11 cellular contexts compared by ENCODE assay signal in the genomic region with DNA sequence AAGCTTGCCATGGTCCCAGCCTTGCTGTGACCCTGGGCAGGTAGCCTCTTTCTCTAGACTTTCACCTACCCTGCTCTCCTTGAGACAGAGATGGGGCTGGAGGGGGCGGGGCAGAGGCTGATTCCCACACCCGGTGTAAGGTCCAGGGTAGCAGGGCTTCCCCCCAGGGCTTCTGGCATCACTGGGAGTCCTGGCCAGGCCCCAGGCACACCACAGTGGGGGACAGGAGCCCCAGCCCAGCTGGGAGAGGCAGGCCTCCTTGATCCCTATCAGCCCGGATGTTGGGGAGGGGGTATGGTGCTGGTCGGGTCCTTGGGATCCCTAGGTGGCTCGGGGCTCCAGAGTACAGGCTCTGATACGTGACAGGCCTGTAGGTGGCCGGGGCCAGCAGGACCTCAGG. TPM values are rescaled to one million over a fixed set of nuclear protein-coding genes. Genes with fewer than 3 reads are reported as not detected.
A peak's percentile ranks its signal among the peaks of the same experiment; 100 is the strongest.
DNase-seq lines count a peak whose midpoint lies in the region; ATAC-seq, FAIRE-seq and TF ChIP-seq lines count a peak whose summit lies in the region.
"Had no signal": no experiment of that assay in that cellular context is flagged by ENCODE, and none has a peak within 500 bp of the region (broad histone marks: within the 10 kb centered on the region; RNA-seq: fewer than 3 reads in every experiment).

No MANE protein-coding gene starts in this region.

- TF ChIP-seq CTCF in RWPE1 (conservative IDR thresholded peaks at IDR 0.05; ENCODE audit: low read depth) (no peak), hepatocyte (IDR thresholded peaks at IDR 0.05; ENCODE audit: poor library complexity) (no peak), prostate gland (IDR thresholded peaks at IDR 0.05) (no peak), GM13977 (IDR thresholded peaks at IDR 0.05; ENCODE audit: extremely low read depth, insufficient read depth, missing control alignments) (no peak), GM20000 (IDR thresholded peaks at IDR 0.05; ENCODE audit: extremely low read depth, missing control alignments) (no peak)

- CTCF ChIA-PET in RWPE1 (lab: Yijun Ruan, JAX): interaction anchor here (0.6 to 0.9 kb wide), 3 partner anchors 32 to 730 kb away, joined by 3 to 4 read pairs (median 3); no protein-coding TSS in a partner anchor

- in situ Hi-C loops in GM13977 (cut with MboI; ENCODE audit: low pct_unique_long_range_greater_than_20kb, low sequenced_read_pairs, unreplicated experiment): no loop called here

- no peak overlapping the region for H2AFZ ChIP-seq in hepatocyte

- FAIRE-seq in GM12892 (lab: Jason Lieb, UNC): no peak
- FAIRE-seq: islet of Langerhans had no signal

- H3K9me2 ChIP-seq in hepatocyte (replicated peaks; ENCODE audit: insufficient read depth): no peaks in the 10 kb centered on the region

- H3K4me1 ChIP-seq in hepatocyte (ENCODE audit: insufficient read depth) (peaks cover 13% of the 10 kb centered on the region), prostate gland (replicated peaks) (peaks cover 4% of the 10 kb centered on the region)

- H3K9me3 ChIP-seq in hepatocyte (ENCODE audit: low read depth) (no peaks in the 10 kb centered on the region), prostate gland (no peaks in the 10 kb centered on the region)

- peak overlapping the region; percentile 87 for H3K4me2 ChIP-seq in hepatocyte

- H3K27ac ChIP-seq in RWPE1 (peak overlapping the region; percentile 88), hepatocyte (peak overlapping the region; percentile 93), prostate gland (peak overlapping the region; percentile 97)

- TF ChIP-seq POLR2A in GM12892 (IDR thresholded peaks at IDR 0.05; ENCODE audit: low read depth, low read length) (no peak), prostate gland (IDR thresholded peaks at IDR 0.05) (no peak)

- H3K27me3 ChIP-seq in hepatocyte: no peaks in the 10 kb centered on the region
- no peaks in the 10 kb centered on the region for H3K27me3 ChIP-seq in prostate gland (replicated peaks; ENCODE audit: insufficient read depth)

- no peaks in the 10 kb centered on the region for H3K79me2 ChIP-seq in hepatocyte

- DNase-seq in GM12892 (ENCODE audit: insufficient read length) (peak; percentile 13), RWPE1 (ENCODE audit: low spot score) (no peak), hepatocyte (ENCODE audit: low spot score) (no peak), prostate gland (ENCODE audit: low spot score) (no peak), GM13977 (ENCODE audit: low spot score) (no peak), GM20000 (ENCODE audit: low spot score) (no peak)
- DNase-seq: NCI-H1417; stimulated activated CD4-positive, alpha-beta T cell treated with anti-CD3 and anti-CD28 coated beads, Interleukin-12 subunit alpha, Interleukin-12 subunit beta, amount 100 ng/mL, for 4 hours had no signal

- intact Hi-C loops in prostate gland (cut with DNase I): loop anchor here (10.0 kb wide), 1 partner anchor 173 kb away; no protein-coding TSS in a partner anchor

- WGBS in hepatocyte (ENCODE audit: low lambda C conversion rate, missing lambda C conversion rate): 74% methylated on average over 7 of the region's 7 CpGs
- WGBS in prostate gland: 65% methylated on average over 7 of the region's 7 CpGs

- H3K36me3 ChIP-seq in hepatocyte (replicated peaks; ENCODE audit: insufficient read depth, low read depth) (no peaks in the 10 kb centered on the region), prostate gland (no peaks in the 10 kb centered on the region)

- no peak for ATAC-seq in GM21619 (IDR thresholded peaks at IDR 0.05; ENCODE audit: unreplicated experiment)

- H3K4me3 ChIP-seq in hepatocyte (no peak overlapping the region), prostate gland (no peak overlapping the region)

- POLR2A ChIA-PET in RWPE1 (lab: Yijun Ruan, JAX; ENCODE audit: low non-redundant PET): interaction anchor here (1.1 kb wide), 1 partner anchor 25 kb away, joined by 5 read pairs; no protein-coding TSS in a partner anchor

- H4K20me1 ChIP-seq in hepatocyte (ENCODE audit: insufficient read depth, poor library complexity, severe bottlenecking): no peaks in the 10 kb centered on the region

RNA-seq across cellular contexts. Expression of a gene that starts 1.7 kb away (rescaled TPM):
- polyA plus RNA-seq in GM12892 (2012; ENCODE audit: missing spikeins): 11.1 TPM
- total RNA-seq in hepatocyte (12.9 and 13.6 TPM in 2 replicates), prostate gland (10 to 100 TPM in 1 of 2 donors, 1 to 10 TPM in 1; 7.2 to 29.2 TPM)
- 28.7 and 29.2 TPM in 2 replicates for polyA plus RNA-seq in hepatocyte

RNA-seq across cellular contexts. Expression of a gene that starts 8.1 kb away (rescaled TPM):
- 0.21 TPM for polyA plus RNA-seq in GM12892 (2012; ENCODE audit: missing spikeins)
- total RNA-seq in hepatocyte (0.70 TPM in 1 of 2 replicates, not detected in the other), prostate gland (not detected)
- 0.34 TPM in 1 of 2 replicates, not detected in the other for polyA plus RNA-seq in hepatocyte
- total RNA-seq: G401 had no signal

RNA-seq across cellular contexts. Expression of a gene that starts 19.1 kb away (rescaled TPM):
- polyA plus RNA-seq in GM12892 (2012; ENCODE audit: missing spikeins): 5.7 TPM
- total RNA-seq in hepatocyte: 9.5 and 15.4 TPM in 2 replicates
- 18.7 and 20.9 TPM in 2 replicates for polyA plus RNA-seq in hepatocyte
- 1 to 10 TPM in 1 of 2 donors, not detected in 1; 1.7 TPM for total RNA-seq in prostate gland
- total RNA-seq: G401 had no signal

RNA-seq across cellular contexts. Expression of a gene that starts 24.7 kb away (rescaled TPM):
- polyA plus RNA-seq in GM12892 (2012; ENCODE audit: missing spikeins): 150 TPM
- total RNA-seq in hepatocyte (163 and 194 TPM in 2 replicates), prostate gland (100 to 1,000 TPM; 190 to 260 TPM)
- polyA plus RNA-seq in hepatocyte: 226 and 239 TPM in 2 replicates

RNA-seq across cellular contexts. Expression of a gene that starts 43.0 kb away (rescaled TPM):
- not detected for polyA plus RNA-seq in GM12892 (2012; ENCODE audit: missing spikeins)
- total RNA-seq in hepatocyte (0.80 and 2.5 TPM in 2 replicates), prostate gland (1 to 10 TPM; 1.8 to 4.4 TPM)
- polyA plus RNA-seq in hepatocyte: 0.61 and 1.6 TPM in 2 replicates
- total RNA-seq: G401 had no signal
